Comparison of ENCODE assay signal across 27 cellular contexts in genomic region chr2:96837575-96837974, GRCh38.
"Had no signal": no experiment of that assay in that cellular context is flagged by ENCODE, and none has a peak within 500 bp of the region (broad histone marks: within the 10 kb centered on the region; RNA-seq: fewer than 3 reads in every experiment).

No MANE protein-coding gene starts in this region.

- H3K27ac ChIP-seq: brain microvascular endothelial cell, SK-N-MC, VCaP had no signal

- H3K27me3 Mint-ChIP-seq: activated CD8-positive, alpha-beta memory T cell treated with anti-CD3 and anti-CD28 coated beads, Interleukin-2, amount 10 ng/mL, durations not matched to agents 7 days and 5 days; activated naive CD8-positive, alpha-beta T cell; activated T-helper 17 cell treated with anti-CD3 and anti-CD28 coated beads, Interleukin-2, amount 50 U/mL, for 72 hours; T-cell had no signal

- FAIRE-seq: astrocyte, TTC549 had no signal

- H3K4me1 Mint-ChIP-seq: activated T-helper 17 cell treated with anti-CD3 and anti-CD28 coated beads, Interleukin-2, amount 50 U/mL, for 72 hours had no signal

- H3K9me3 Mint-ChIP-seq: activated naive CD4-positive, alpha-beta T cell treated with anti-CD3 and anti-CD28 coated beads for 36 hours; activated T-cell treated with anti-CD3 and anti-CD28 coated beads, Interleukin-2, amount 50 U/mL, for 4 hours; activated T-helper 17 cell treated with anti-CD3 and anti-CD28 coated beads, Interleukin-2, amount 50 U/mL, for 72 hours; T-cell had no signal

- H3K27me3 ChIP-seq: brain microvascular endothelial cell had no signal

- H3K4me3 Mint-ChIP-seq: activated CD8-positive, alpha-beta memory T cell treated with anti-CD3 and anti-CD28 coated beads, Interleukin-2, amount 10 ng/mL, durations not matched to agents 7 days and 5 days; activated naive CD4-positive, alpha-beta T cell treated with anti-CD3 and anti-CD28 coated beads for 36 hours; activated naive CD8-positive, alpha-beta T cell; activated T-cell treated with anti-CD3 and anti-CD28 coated beads, Interleukin-2, amount 50 U/mL, for 4 hours; activated T-helper 17 cell treated with anti-CD3 and anti-CD28 coated beads, Interleukin-2, amount 50 U/mL, for 72 hours had no signal

- H3K4me3 ChIP-seq: SK-N-MC had no signal

- ATAC-seq: activated CD8-positive, alpha-beta memory T cell treated with anti-CD3 and anti-CD28 coated beads, Interleukin-2, amount 10 ng/mL, durations not matched to agents 7 days and 5 days; activated T-cell treated with anti-CD3 and anti-CD28 coated beads, Interleukin-2, amount 50 U/mL, for 4 hours; activated T-helper 17 cell treated with anti-CD3 and anti-CD28 coated beads, Interleukin-2, amount 50 U/mL, for 72 hours; T-cell had no signal

- H3K27ac Mint-ChIP-seq: activated CD8-positive, alpha-beta memory T cell treated with anti-CD3 and anti-CD28 coated beads, Interleukin-2, amount 10 ng/mL, durations not matched to agents 7 days and 5 days; activated naive CD4-positive, alpha-beta T cell treated with anti-CD3 and anti-CD28 coated beads for 36 hours; activated T-helper 17 cell treated with anti-CD3 and anti-CD28 coated beads, Interleukin-2, amount 50 U/mL, for 72 hours had no signal

- DNase-seq: activated CD4-positive, alpha-beta T cell treated with anti-CD3 and anti-CD28 coated beads for 4 hours; activated CD4-positive, alpha-beta T cell treated with anti-CD3 and anti-CD28 coated beads, Interleukin-2, amount 50 U/mL, for 48 hours; activated CD8-positive, alpha-beta memory T cell treated with anti-CD3 and anti-CD28 coated beads, Interleukin-2, amount 10 ng/mL, durations not matched to agents 7 days and 5 days; activated gamma-delta T cell; activated naive CD4-positive, alpha-beta T cell treated with anti-CD3 and anti-CD28 coated beads for 36 hours; activated T-cell treated with anti-CD3 and anti-CD28 coated beads, Interleukin-2, amount 50 U/mL, for 4 hours; amygdala; brain microvascular endothelial cell; IMR-90; KG1; NCI-H1048; NCI-H1417; NCI-H1930; NCI-H2107; NCI-H2171 treated with DMSO at 0.1 percent for 48 hours; NCI-H226; NCI-H526; NCI-H774; T-cell; T-helper 2 cell; T1000 had no signal

- H3K36me3 Mint-ChIP-seq: activated naive CD8-positive, alpha-beta T cell had no signal

- H3K36me3 ChIP-seq: brain microvascular endothelial cell had no signal
